In genomic region chr3:177525414-177525813, GRCh38 we compare ENCODE assay signal across 20 cellular contexts.
"Had no signal": no experiment of that assay in that cellular context is flagged by ENCODE, and none has a peak within 500 bp of the region (broad histone marks: within the 10 kb centered on the region; RNA-seq: fewer than 3 reads in every experiment).

No MANE protein-coding gene starts in this region.

- ATAC-seq: activated CD4-positive, alpha-beta T cell treated with anti-CD3 and anti-CD28 coated beads for 36 hours; gastroesophageal sphincter; natural killer cell; right lobe of liver; stimulated activated memory B cell treated with anti-CD40 and anti-IgM and Interleukin-4, amounts not matched to agents 10 μg/mL and 1 μg/mL and 100 μg/mL, for 72 hours; stimulated activated naive CD8-positive, alpha-beta T cell treated with anti-CD3 and anti-CD28 coated beads, Interleukin-15, amount 100 ng/mL, for 72 hours had no signal

- H3K27ac ChIP-seq: ascending aorta, gastroesophageal sphincter, neural progenitor cell, right lobe of liver, upper lobe of right lung had no signal

- H3K4me1 ChIP-seq: ascending aorta, neural progenitor cell had no signal

- H3K4me2 ChIP-seq: neural progenitor cell had no signal

- H3K4me3 ChIP-seq: ascending aorta, gastroesophageal sphincter, neural progenitor cell, right lobe of liver, upper lobe of right lung had no signal

- H3K9me3 ChIP-seq: ascending aorta, gastroesophageal sphincter, right lobe of liver, upper lobe of right lung had no signal

- H3K27me3 ChIP-seq: ascending aorta, gastroesophageal sphincter, neural progenitor cell, right lobe of liver, upper lobe of right lung had no signal

- H3K9ac ChIP-seq: neural progenitor cell had no signal

- H3K36me3 ChIP-seq: ascending aorta, gastroesophageal sphincter, neural progenitor cell, right lobe of liver, upper lobe of right lung had no signal

- H2AFZ ChIP-seq: neural progenitor cell had no signal

- DNase-seq: activated CD4-positive, alpha-beta T cell treated with anti-CD3 and anti-CD28 coated beads for 36 hours; activated CD4-positive, CD25-positive, alpha-beta regulatory T cell; activated effector memory CD4-positive, alpha-beta T cell treated with Interleukin-2 at 50 U/mL for 16 hours; activated naive CD4-positive, alpha-beta T cell treated with anti-CD3 and anti-CD28 coated beads for 36 hours; activated naive CD8-positive, alpha-beta T cell treated with anti-CD3 and anti-CD28 coated beads, Interleukin-2, amount 10 ng/mL, durations not matched to agents 7 days and 5 days; central memory CD4-positive, alpha-beta T cell; midbrain; natural killer cell; posterior cingulate gyrus; right lobe of liver; small intestine; stimulated activated CD4-positive, alpha-beta T cell treated with anti-CD3 and anti-CD28 coated beads, Interleukin-1b, Interleukin-23, amount 100 ng/mL, for 48 hours; stimulated activated CD4-positive, alpha-beta T cell treated with anti-CD3 and anti-CD28 coated beads, Interleukin-4, amount 100 ng/mL, for 4 hours; stimulated activated CD8-positive, alpha-beta memory T cell treated with anti-CD3 and anti-CD28 coated beads, Interleukin-4, amount 100 ng/mL, for 48 hours; stimulated activated naive CD8-positive, alpha-beta T cell treated with anti-CD3 and anti-CD28 coated beads, Interleukin-15, amount 100 ng/mL, for 72 hours; upper lobe of right lung had no signal
